In the genomic region with DNA sequence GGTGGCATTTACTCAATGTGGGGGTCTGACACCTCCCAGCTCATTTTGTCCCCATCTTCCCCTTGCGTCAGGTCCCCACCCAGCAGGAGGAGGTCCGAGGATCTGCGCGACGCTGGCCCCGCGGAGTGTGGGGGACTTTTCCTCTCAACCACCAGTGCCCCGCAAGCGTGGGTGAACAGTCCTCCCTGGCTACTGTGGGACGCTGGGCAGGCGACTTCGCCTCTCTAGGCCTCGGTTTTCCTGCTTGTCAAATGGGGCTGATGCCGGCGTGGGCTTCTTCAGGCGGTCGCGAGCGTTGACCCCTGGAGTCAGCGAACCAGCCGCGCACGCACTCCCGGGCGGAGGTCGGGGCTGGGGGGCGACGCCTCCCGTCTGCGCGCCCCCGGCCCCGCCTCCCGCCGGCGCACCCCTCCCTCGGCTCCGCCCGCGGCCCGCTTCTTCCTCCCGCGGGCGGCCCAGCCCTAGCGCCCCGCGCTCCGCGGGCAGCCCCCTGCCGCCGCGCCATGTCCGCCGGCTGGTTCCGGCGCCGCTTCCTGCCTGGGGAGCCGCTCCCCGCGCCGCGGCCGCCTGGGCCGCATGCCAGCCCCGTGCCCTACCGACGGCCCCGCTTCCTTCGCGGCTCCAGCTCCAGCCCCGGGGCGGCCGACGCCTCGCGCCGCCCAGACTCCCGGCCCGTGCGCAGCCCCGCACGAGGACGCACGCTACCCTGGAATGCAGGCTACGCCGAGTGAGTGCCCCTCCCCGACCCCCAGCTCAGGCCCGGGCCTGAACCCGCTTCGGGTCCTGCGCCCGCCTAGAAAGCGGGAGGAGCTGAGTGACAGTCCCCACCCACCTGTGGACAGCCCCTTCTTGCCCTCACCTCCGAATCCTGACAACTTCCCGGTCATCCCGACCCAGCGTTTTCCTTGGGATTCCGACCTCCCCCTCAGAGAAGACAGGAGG, we compare ENCODE assay signal across 8 cellular contexts. TPM values are rescaled to one million over a fixed set of nuclear protein-coding genes. Genes with fewer than 3 reads are reported as not detected.
DNase-seq lines count a peak whose midpoint lies in the region; ATAC-seq and TF ChIP-seq lines count a peak whose summit lies in the region.

A gene with protein sequence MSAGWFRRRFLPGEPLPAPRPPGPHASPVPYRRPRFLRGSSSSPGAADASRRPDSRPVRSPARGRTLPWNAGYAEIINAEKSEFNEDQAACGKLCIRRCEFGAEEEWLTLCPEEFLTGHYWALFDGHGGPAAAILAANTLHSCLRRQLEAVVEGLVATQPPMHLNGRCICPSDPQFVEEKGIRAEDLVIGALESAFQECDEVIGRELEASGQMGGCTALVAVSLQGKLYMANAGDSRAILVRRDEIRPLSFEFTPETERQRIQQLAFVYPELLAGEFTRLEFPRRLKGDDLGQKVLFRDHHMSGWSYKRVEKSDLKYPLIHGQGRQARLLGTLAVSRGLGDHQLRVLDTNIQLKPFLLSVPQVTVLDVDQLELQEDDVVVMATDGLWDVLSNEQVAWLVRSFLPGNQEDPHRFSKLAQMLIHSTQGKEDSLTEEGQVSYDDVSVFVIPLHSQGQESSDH (plus strand): TSS at position 438 of the 942 bp plus-strand sequence. CDS start 66 bp downstream, at position 504.

- H3K36me3 Mint-ChIP-seq in activated naive CD8-positive, alpha-beta T cell treated with anti-CD3 and anti-CD28 coated beads for 36 hours: peaks cover 72% of the 10 kb centered on the region

- no peaks in the 10 kb centered on the region for H3K27me3 Mint-ChIP-seq in activated naive CD8-positive, alpha-beta T cell treated with anti-CD3 and anti-CD28 coated beads for 36 hours

- H3K4me1 Mint-ChIP-seq in activated naive CD8-positive, alpha-beta T cell treated with anti-CD3 and anti-CD28 coated beads for 36 hours: peaks cover 75% of the 10 kb centered on the region

- ATAC-seq in Right ventricle myocardium superior (ENCODE audit: poor library complexity) (peak; percentile 62), GM21619 (IDR thresholded peaks at IDR 0.05; ENCODE audit: unreplicated experiment) (no peak)

- intact Hi-C loops in Right ventricle myocardium superior (cut with DNase I): no loop called here

- peak within 1 kb of the TSS; percentile 84 for H3K4me2 ChIP-seq in parathyroid adenoma (ENCODE audit: low read length)

- peak; percentile 40 for TF ChIP-seq POLR2A in GM19193 (IDR thresholded peaks at IDR 0.05; ENCODE audit: extremely low read depth, insufficient read depth, insufficient read length)

- TF ChIP-seq CTCF in parathyroid adenoma (IDR thresholded peaks at IDR 0.05): no peak

- no peak within 1 kb of the TSS for H3K9ac ChIP-seq in parathyroid adenoma

- H3K27me3 ChIP-seq in ACC112 (ENCODE audit: insufficient read depth, low read length) (no peaks in the 10 kb centered on the region), parathyroid adenoma (ENCODE audit: control insufficient read depth, insufficient read depth, low read length) (no peaks in the 10 kb centered on the region)

- H3K9me3 ChIP-seq in parathyroid adenoma (ENCODE audit: control insufficient read depth, low read length): no peaks in the 10 kb centered on the region

- peak within 1 kb of the TSS; percentile 80 for H2AFZ ChIP-seq in ACC112 (ENCODE audit: low read length, unreplicated experiment)
- H2AFZ ChIP-seq in parathyroid adenoma: peak within 1 kb of the TSS; percentile 87

- peaks cover 29% of the 10 kb centered on the region for H3K4me1 ChIP-seq in ACC112 (ENCODE audit: control insufficient read depth, insufficient read depth, low read length, unreplicated experiment)
- H3K4me1 ChIP-seq in parathyroid adenoma: no peaks in the 10 kb centered on the region

- H3K27ac ChIP-seq in ACC112 (ENCODE audit: low read depth, low read length) (no peak within 1 kb of the TSS), parathyroid adenoma (peak within 1 kb of the TSS; percentile 27)

- H3K79me2 ChIP-seq in ACC112 (ENCODE audit: control insufficient read depth, insufficient read depth, low read length, unreplicated experiment) (peaks cover 4% of the 10 kb centered on the region), parathyroid adenoma (no peaks in the 10 kb centered on the region)

- H3K9me3 Mint-ChIP-seq in activated naive CD8-positive, alpha-beta T cell treated with anti-CD3 and anti-CD28 coated beads for 36 hours: peaks cover 3% of the 10 kb centered on the region

- peak within 1 kb of the TSS; percentile 94 for H3K27ac Mint-ChIP-seq in activated naive CD8-positive, alpha-beta T cell treated with anti-CD3 and anti-CD28 coated beads for 36 hours

- peak within 1 kb of the TSS; percentile 74 for H3K4me3 ChIP-seq in ACC112 (ENCODE audit: low read depth, low read length)
- peak within 1 kb of the TSS; percentile 56 for H3K4me3 ChIP-seq in parathyroid adenoma (ENCODE audit: low read depth, low read length)

- H3K36me3 ChIP-seq in ACC112 (ENCODE audit: insufficient read depth, low read length) (no peaks in the 10 kb centered on the region), parathyroid adenoma (ENCODE audit: control insufficient read depth, insufficient read depth, low read length) (no peaks in the 10 kb centered on the region)

- DNase-seq in RPMI7951 (ENCODE audit: low read depth): peak; percentile 73
- peak; percentile 75 for DNase-seq in activated naive CD8-positive, alpha-beta T cell treated with anti-CD3 and anti-CD28 coated beads for 36 hours
- peak; percentile 71 for DNase-seq in Right ventricle myocardium superior
- no peak for DNase-seq in SW 1271 (lab: John Stamatoyannopoulos, UW)

- peak within 1 kb of the TSS; percentile 93 for H3K4me3 Mint-ChIP-seq in activated naive CD8-positive, alpha-beta T cell treated with anti-CD3 and anti-CD28 coated beads for 36 hours

RNA-seq across cellular contexts. Expression of the gene that starts here (rescaled TPM):
- 11.0 and 12.3 TPM in 2 replicates for total RNA-seq in RPMI7951 (2014; rRNA removed; shearing (Covaris generic))
- 10 to 100 TPM; 69.7 to 74.9 TPM for total RNA-seq in activated naive CD8-positive, alpha-beta T cell treated with anti-CD3 and anti-CD28 coated beads for 36 hours
- total RNA-seq in Right ventricle myocardium superior: 8.4 TPM

Comparison
In these comparisons a context has a peak if more than half of its experiments do, and no peak if none do; other contexts are left out.
1. DNase-seq: peak in RPMI7951 (single experiment), activated naive CD8-positive, alpha-beta T cell treated with anti-CD3 and anti-CD28 coated beads for 36 hours (single experiment) and Right ventricle myocardium superior (single experiment); none in SW 1271 (0 of 2).